1 cellular context compared by ENCODE assay signal in genomic region chr2:191740016-191740419, GRCh38.
TF ChIP-seq lines count a peak whose summit lies in the region.

No MANE protein-coding gene starts in this region.

TF ChIP-seq in GM23338, 12 proteins besides CTCF, POLR2A, EP300 and RAD21 (continued from another document):
- TF ChIP-seq ZNF462 (CRISPR knock-in tag; IDR thresholded peaks at IDR 0.05): no peak
- no peak for TF ChIP-seq NANOG (IDR thresholded peaks at IDR 0.05; ENCODE audit: borderline replicate concordance)
- TF ChIP-seq, protein P1, sequence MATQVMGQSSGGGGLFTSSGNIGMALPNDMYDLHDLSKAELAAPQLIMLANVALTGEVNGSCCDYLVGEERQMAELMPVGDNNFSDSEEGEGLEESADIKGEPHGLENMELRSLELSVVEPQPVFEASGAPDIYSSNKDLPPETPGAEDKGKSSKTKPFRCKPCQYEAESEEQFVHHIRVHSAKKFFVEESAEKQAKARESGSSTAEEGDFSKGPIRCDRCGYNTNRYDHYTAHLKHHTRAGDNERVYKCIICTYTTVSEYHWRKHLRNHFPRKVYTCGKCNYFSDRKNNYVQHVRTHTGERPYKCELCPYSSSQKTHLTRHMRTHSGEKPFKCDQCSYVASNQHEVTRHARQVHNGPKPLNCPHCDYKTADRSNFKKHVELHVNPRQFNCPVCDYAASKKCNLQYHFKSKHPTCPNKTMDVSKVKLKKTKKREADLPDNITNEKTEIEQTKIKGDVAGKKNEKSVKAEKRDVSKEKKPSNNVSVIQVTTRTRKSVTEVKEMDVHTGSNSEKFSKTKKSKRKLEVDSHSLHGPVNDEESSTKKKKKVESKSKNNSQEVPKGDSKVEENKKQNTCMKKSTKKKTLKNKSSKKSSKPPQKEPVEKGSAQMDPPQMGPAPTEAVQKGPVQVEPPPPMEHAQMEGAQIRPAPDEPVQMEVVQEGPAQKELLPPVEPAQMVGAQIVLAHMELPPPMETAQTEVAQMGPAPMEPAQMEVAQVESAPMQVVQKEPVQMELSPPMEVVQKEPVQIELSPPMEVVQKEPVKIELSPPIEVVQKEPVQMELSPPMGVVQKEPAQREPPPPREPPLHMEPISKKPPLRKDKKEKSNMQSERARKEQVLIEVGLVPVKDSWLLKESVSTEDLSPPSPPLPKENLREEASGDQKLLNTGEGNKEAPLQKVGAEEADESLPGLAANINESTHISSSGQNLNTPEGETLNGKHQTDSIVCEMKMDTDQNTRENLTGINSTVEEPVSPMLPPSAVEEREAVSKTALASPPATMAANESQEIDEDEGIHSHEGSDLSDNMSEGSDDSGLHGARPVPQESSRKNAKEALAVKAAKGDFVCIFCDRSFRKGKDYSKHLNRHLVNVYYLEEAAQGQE (IDR thresholded peaks at IDR 0.05; ENCODE audit: unreplicated experiment): no peak
- no peak for TF ChIP-seq STAT1 (IDR thresholded peaks at IDR 0.05; ENCODE audit: unreplicated experiment)
